8 cellular contexts compared by ENCODE assay signal in genomic region chr1:173914366-173914871, GRCh38. TPM values are rescaled to one million over a fixed set of nuclear protein-coding genes. Genes with fewer than 3 reads are reported as not detected.
DNase-seq lines count a peak whose midpoint lies in the region; ATAC-seq and TF ChIP-seq lines count a peak whose summit lies in the region.

No MANE protein-coding gene starts in this region.

- no peak overlapping the region for H3K4me3 ChIP-seq in CD8-positive, alpha-beta T cell (ENCODE audit: low read depth, low read length)
- H3K4me3 ChIP-seq in SK-N-SH (ENCODE audit: low read depth in 2 of 2, low read length in 1 of 2) = no peak overlapping the region; a peak in 1 of 4 replicates
- no peak overlapping the region for H3K4me3 ChIP-seq in fibroblast of the aortic adventitia (ENCODE audit: low read depth, low read length)
- no peak overlapping the region for H3K4me3 ChIP-seq in prostate gland

- H3K9ac ChIP-seq in SK-N-SH = no peak overlapping the region

- TF ChIP-seq CTCF in CD8-positive, alpha-beta T cell (IDR thresholded peaks at IDR 0.05) = peak; percentile 31
- TF ChIP-seq CTCF in SK-N-SH (IDR thresholded peaks at IDR 0.05) (peak; percentile 74), fibroblast of the aortic adventitia (IDR thresholded peaks at IDR 0.05; ENCODE audit: insufficient read depth, low read length) (peak; percentile 53), prostate gland (IDR thresholded peaks at IDR 0.05) (no peak)

- H3K4me1 ChIP-seq in CD8-positive, alpha-beta T cell (ENCODE audit: insufficient read depth, low read length) = no peaks in the 10 kb centered on the region
- H3K4me1 ChIP-seq in SK-N-SH (ENCODE audit: control insufficient read depth in 1 of 2, insufficient read depth in 2 of 2, low read depth in 1 of 2, low read length in 1 of 2) (no peaks in the 10 kb centered on the region), prostate gland (replicated peaks) (no peaks in the 10 kb centered on the region)

- no peaks in the 10 kb centered on the region for H3K9me2 ChIP-seq in SK-N-SH

- WGBS in SK-N-SH (ENCODE audit: low lambda C conversion rate) = 83% methylated on average over 13 of the region's 13 CpGs
- WGBS in prostate gland = 93% methylated on average over 13 of the region's 13 CpGs

- no peaks in the 10 kb centered on the region for H3K9me3 Mint-ChIP-seq in CD8-positive, alpha-beta T cell
- peaks cover 0 to 2% of the 10 kb centered on the region in 2 donors for H3K9me3 Mint-ChIP-seq in stimulated activated naive B cell treated with anti-CD40 and anti-IgM and Interleukin-4, amounts not matched to agents 10 μg/mL and 1 μg/mL and 100 μg/mL, for 72 hours

- H4K20me1 ChIP-seq in SK-N-SH (ENCODE audit: insufficient read depth) = no peaks in the 10 kb centered on the region

- TF ChIP-seq RAD21 in SK-N-SH (IDR thresholded peaks at IDR 0.05; ENCODE audit: low read length) = peak; percentile 28; the same call in 1 of the 2 replicates

- no peaks in the 10 kb centered on the region for H3K4me1 Mint-ChIP-seq in CD8-positive, alpha-beta T cell (ENCODE audit: low read depth)
- H3K4me1 Mint-ChIP-seq in stimulated activated naive B cell treated with anti-CD40 and anti-IgM and Interleukin-4, amounts not matched to agents 10 μg/mL and 1 μg/mL and 100 μg/mL, for 72 hours = no peaks in the 10 kb centered on the region

- no peak overlapping the region for H3K27ac Mint-ChIP-seq in CD8-positive, alpha-beta T cell
- H3K27ac Mint-ChIP-seq in stimulated activated naive B cell treated with anti-CD40 and anti-IgM and Interleukin-4, amounts not matched to agents 10 μg/mL and 1 μg/mL and 100 μg/mL, for 72 hours = no peak overlapping the region

- H3K79me2 ChIP-seq in SK-N-SH (ENCODE audit: insufficient read depth) = no peaks in the 10 kb centered on the region

- H3K27ac ChIP-seq in CD8-positive, alpha-beta T cell (ENCODE audit: low read depth, low read length) = no peak overlapping the region
- H3K27ac ChIP-seq in SK-N-SH (ENCODE audit: low read depth in 2 of 2, low read length in 1 of 2) (no peak overlapping the region), prostate gland (no peak overlapping the region)

- POLR2A ChIA-PET in CD8-positive, alpha-beta T cell (lab: Charles Lee) = interaction anchor here (0.7 kb wide), 1 partner anchor 612 kb away, joined by 7 read pairs; no protein-coding TSS in a partner anchor
- POLR2A ChIA-PET in SK-N-SH (lab: Yijun Ruan, JAX) = no interaction called here

- CTCF ChIA-PET in CD8-positive, alpha-beta T cell (lab: Charles Lee) = no interaction called here
- CTCF ChIA-PET in SK-N-SH (lab: Yijun Ruan, JAX) = interaction anchor here (1.4 to 2.0 kb wide), 2 partner anchors 17 to 24 kb away, joined by 4 read pairs; no protein-coding TSS in a partner anchor

- H3K4me2 ChIP-seq in SK-N-SH = no peak overlapping the region

- H3K4me3 Mint-ChIP-seq in CD8-positive, alpha-beta T cell = no peak overlapping the region
- H3K4me3 Mint-ChIP-seq in stimulated activated naive B cell treated with anti-CD40 and anti-IgM and Interleukin-4, amounts not matched to agents 10 μg/mL and 1 μg/mL and 100 μg/mL, for 72 hours = no peak overlapping the region

- no peak for TF ChIP-seq EP300 in SK-N-SH (IDR thresholded peaks at IDR 0.05; ENCODE audit: borderline replicate concordance in 1 of 2, low read depth in 1 of 2, low read length in 1 of 2)

- no peak for ATAC-seq in CD8-positive, alpha-beta T cell
- peak; percentile 38 to 58 for ATAC-seq in stimulated activated naive B cell treated with anti-CD40 and anti-IgM and Interleukin-4, amounts not matched to agents 10 μg/mL and 1 μg/mL and 100 μg/mL, for 72 hours (replicated peaks)

- H3K27me3 ChIP-seq in CD8-positive, alpha-beta T cell (ENCODE audit: insufficient read depth, low read length) = no peaks in the 10 kb centered on the region
- H3K27me3 ChIP-seq in SK-N-SH (ENCODE audit: insufficient read depth) = no peaks in the 10 kb centered on the region
- no peaks in the 10 kb centered on the region for H3K27me3 ChIP-seq in prostate gland (replicated peaks; ENCODE audit: insufficient read depth)

- H3K27me3 Mint-ChIP-seq in CD8-positive, alpha-beta T cell (ENCODE audit: low read depth) = no peaks in the 10 kb centered on the region
- no peaks in the 10 kb centered on the region for H3K27me3 Mint-ChIP-seq in stimulated activated naive B cell treated with anti-CD40 and anti-IgM and Interleukin-4, amounts not matched to agents 10 μg/mL and 1 μg/mL and 100 μg/mL, for 72 hours

- no peaks in the 10 kb centered on the region for H3K9me3 ChIP-seq in CD8-positive, alpha-beta T cell (ENCODE audit: low read length)
- H3K9me3 ChIP-seq in SK-N-SH (no peaks in the 10 kb centered on the region), prostate gland (no peaks in the 10 kb centered on the region)

- TF ChIP-seq POLR2A in prostate gland (IDR thresholded peaks at IDR 0.05) = no peak

- H3K36me3 ChIP-seq in CD8-positive, alpha-beta T cell (ENCODE audit: insufficient read depth, low read length) = no peaks in the 10 kb centered on the region
- H3K36me3 ChIP-seq in SK-N-SH (replicated peaks in 1 of 2; ENCODE audit: control insufficient read depth in 1 of 2, insufficient read depth in 2 of 2, low read length in 1 of 2) (no peaks in the 10 kb centered on the region), prostate gland (no peaks in the 10 kb centered on the region)

- peaks cover 3% of the 10 kb centered on the region for H3K36me3 Mint-ChIP-seq in CD8-positive, alpha-beta T cell
- peaks cover 4% of the 10 kb centered on the region in 2 donors for H3K36me3 Mint-ChIP-seq in stimulated activated naive B cell treated with anti-CD40 and anti-IgM and Interleukin-4, amounts not matched to agents 10 μg/mL and 1 μg/mL and 100 μg/mL, for 72 hours

- no peak overlapping the region for H2AFZ ChIP-seq in SK-N-SH (ENCODE audit: low read depth)

- peak in 2 of 7 experiments; percentile 1 to 18 for DNase-seq in CD8-positive, alpha-beta T cell
- DNase-seq in HCEC 1CT (peak; percentile 13), SK-N-SH (peak; percentile 41), fibroblast of the aortic adventitia (ENCODE audit: low read depth) (no peak), NCI-H1930 (lab: John Stamatoyannopoulos, UW) (no peak), hypothalamus (lab: John Stamatoyannopoulos, UW) (no peak), prostate gland (ENCODE audit: low spot score) (no peak)
- DNase-seq in stimulated activated naive B cell treated with anti-CD40 and anti-IgM and Interleukin-4, amounts not matched to agents 10 μg/mL and 1 μg/mL and 100 μg/mL, for 72 hours = no peak

- intact Hi-C loops in CD8-positive, alpha-beta T cell (cut with DNase I, micrococcal nuclease) = no loop called here
- intact Hi-C loops in prostate gland (cut with DNase I) = no loop called here

- H3F3A ChIP-seq in SK-N-SH (replicated peaks; ENCODE audit: insufficient read depth) = no peaks in the 10 kb centered on the region

TF ChIP-seq in SK-N-SH, 30 proteins besides CTCF, POLR2A, EP300 and RAD21 (continues in another document):
- TF ChIP-seq TEAD4 (IDR thresholded peaks at IDR 0.05; ENCODE audit: borderline replicate concordance, insufficient read depth) (no peak), SIN3A (IDR thresholded peaks at IDR 0.05; ENCODE audit: borderline replicate concordance, low read depth, low read length) (no peak), NFIC (IDR thresholded peaks at IDR 0.05; ENCODE audit: borderline replicate concordance) (no peak), POLR2AphosphoS5 (IDR thresholded peaks at IDR 0.05; ENCODE audit: low read depth, low read length) (no peak), EZH2phosphoT487 (IDR thresholded peaks at IDR 0.05; ENCODE audit: borderline replicate concordance, low read depth) (no peak), IRF3 (IDR thresholded peaks at IDR 0.05; ENCODE audit: low read depth, low read length) (no peak)

RNA-seq across cellular contexts. Expression of gene SERPINC1, which starts 2.7 kb away (rescaled TPM):
- total RNA-seq in CD8-positive, alpha-beta T cell = not detected
- polyA plus RNA-seq in SK-N-SH (2012; rRNA removed) = 0.05 and 0.08 TPM in 2 replicates
- 0.03 and 0.04 TPM in 2 replicates for polyA plus RNA-seq in SK-N-SH (2012; cell fraction: cytosol; rRNA removed)
- polyA plus RNA-seq in SK-N-SH (2012; cell fraction: nucleus; rRNA removed) = 0.18 and 0.27 TPM in 2 replicates
- total RNA-seq in fibroblast of the aortic adventitia (ENCODE audit: low replicate concordance) = not detected in 2 replicates
- not detected for total RNA-seq in prostate gland

RNA-seq across cellular contexts. Expression of gene ZBTB37, which starts 46.2 kb away (rescaled TPM):
- total RNA-seq in CD8-positive, alpha-beta T cell = 10 to 100 TPM in 1 of 2 experiments, 1 to 10 TPM in 1; 8.8 to 10.4 TPM
- 0.89 and 1.2 TPM in 2 replicates for polyA plus RNA-seq in SK-N-SH (2012; rRNA removed)
- polyA plus RNA-seq in SK-N-SH (2012; cell fraction: cytosol; rRNA removed) = 0.73 and 0.75 TPM in 2 replicates
- polyA plus RNA-seq in SK-N-SH (2012; cell fraction: nucleus; rRNA removed) = 1.6 and 3.4 TPM in 2 replicates
- total RNA-seq in fibroblast of the aortic adventitia (ENCODE audit: low replicate concordance) (6.5 and 11.3 TPM in 2 replicates), prostate gland (10 to 100 TPM in 1 of 2 donors, 1 to 10 TPM in 1; 6.6 to 14.7 TPM)

RNA-seq across cellular contexts. Expression of gene GAS5, which starts 46.6 kb away (rescaled TPM):
- total RNA-seq in CD8-positive, alpha-beta T cell = 100 to 1,000 TPM; 774 to 800 TPM
- polyA plus RNA-seq in SK-N-SH (2012; rRNA removed) = 961 and 1,422 TPM in 2 replicates
- polyA plus RNA-seq in SK-N-SH (2012; cell fraction: cytosol; rRNA removed) = 1,326 and 1,438 TPM in 2 replicates
- 871 and 1,534 TPM in 2 replicates for polyA plus RNA-seq in SK-N-SH (2012; cell fraction: nucleus; rRNA removed)
- 453 and 516 TPM in 2 replicates for total RNA-seq in fibroblast of the aortic adventitia (ENCODE audit: low replicate concordance)
- total RNA-seq in prostate gland = 100 to 1,000 TPM; 162 to 223 TPM

Comparison
In these comparisons a context has a peak if more than half of its experiments do, and no peak if none do; other contexts are left out.
1. DNase-seq: peak in HCEC 1CT (single experiment) and SK-N-SH (single experiment); none in fibroblast of the aortic adventitia (single experiment), stimulated activated naive B cell treated with anti-CD40 and anti-IgM and Interleukin-4, amounts not matched to agents 10 μg/mL and 1 μg/mL and 100 μg/mL, for 72 hours (single experiment), NCI-H1930 (0 of 2), hypothalamus (0 of 51) and prostate gland (single experiment).
2. CTCF ChIP-seq: peak in CD8-positive, alpha-beta T cell (single experiment), SK-N-SH (single experiment) and fibroblast of the aortic adventitia (single experiment); none in prostate gland (0 of 4).